1 cellular context compared by ENCODE assay signal in the genomic region with DNA sequence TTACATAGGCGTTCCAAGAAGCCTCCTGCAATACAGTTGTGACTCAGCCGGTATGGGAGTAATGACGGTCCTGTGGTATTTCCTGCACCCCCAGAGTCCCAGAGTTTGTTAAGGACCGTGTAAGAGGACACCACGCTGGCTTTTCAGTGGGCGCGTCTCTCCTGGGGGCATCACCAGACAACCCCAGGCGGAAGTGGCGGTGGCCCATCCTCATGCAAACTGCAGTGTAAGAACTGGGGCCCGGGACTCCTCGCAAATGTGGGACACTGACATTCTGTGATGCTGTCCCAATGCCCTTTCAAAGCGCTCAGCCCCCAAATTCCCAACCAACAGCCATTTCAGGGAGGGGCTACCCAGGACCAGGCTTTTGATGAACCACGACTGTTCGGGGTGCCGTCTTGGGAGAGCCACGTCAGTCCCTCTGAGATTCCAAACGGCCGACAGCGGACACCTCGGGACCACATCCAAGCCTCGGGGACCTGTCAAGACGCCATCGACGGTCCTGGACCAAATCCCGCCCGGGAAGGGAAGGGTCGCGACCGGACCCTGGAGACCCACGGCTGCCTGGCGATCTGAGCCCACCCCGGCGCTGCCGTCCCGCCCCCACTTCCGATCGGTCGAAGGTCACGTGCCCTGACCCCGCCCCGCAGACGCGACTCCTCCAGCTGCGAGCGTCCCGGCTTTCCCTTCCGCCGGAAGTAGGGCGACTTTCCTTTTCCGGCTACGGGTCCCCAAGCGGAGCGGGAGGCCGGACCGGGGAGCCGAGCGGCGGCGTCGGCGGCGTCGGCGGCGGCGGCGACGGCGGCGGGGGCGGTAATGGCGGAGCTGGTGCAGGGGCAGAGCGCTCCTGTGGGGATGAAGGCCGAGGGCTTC.
TF ChIP-seq lines count a peak whose summit lies in the region.

A gene with protein sequence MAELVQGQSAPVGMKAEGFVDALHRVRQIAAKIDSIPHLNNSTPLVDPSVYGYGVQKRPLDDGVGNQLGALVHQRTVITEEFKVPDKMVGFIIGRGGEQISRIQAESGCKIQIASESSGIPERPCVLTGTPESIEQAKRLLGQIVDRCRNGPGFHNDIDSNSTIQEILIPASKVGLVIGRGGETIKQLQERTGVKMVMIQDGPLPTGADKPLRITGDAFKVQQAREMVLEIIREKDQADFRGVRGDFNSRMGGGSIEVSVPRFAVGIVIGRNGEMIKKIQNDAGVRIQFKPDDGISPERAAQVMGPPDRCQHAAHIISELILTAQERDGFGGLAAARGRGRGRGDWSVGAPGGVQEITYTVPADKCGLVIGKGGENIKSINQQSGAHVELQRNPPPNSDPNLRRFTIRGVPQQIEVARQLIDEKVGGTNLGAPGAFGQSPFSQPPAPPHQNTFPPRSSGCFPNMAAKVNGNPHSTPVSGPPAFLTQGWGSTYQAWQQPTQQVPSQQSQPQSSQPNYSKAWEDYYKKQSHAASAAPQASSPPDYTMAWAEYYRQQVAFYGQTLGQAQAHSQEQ (plus strand): TSS at position 713 of the 873 bp plus-strand sequence. CDS start 104 bp downstream, at position 817.

TF ChIP-seq in HepG2, 621 proteins besides CTCF, POLR2A, EP300 and RAD21 (continued from another document and continues in another):
- TF ChIP-seq, protein P1, sequence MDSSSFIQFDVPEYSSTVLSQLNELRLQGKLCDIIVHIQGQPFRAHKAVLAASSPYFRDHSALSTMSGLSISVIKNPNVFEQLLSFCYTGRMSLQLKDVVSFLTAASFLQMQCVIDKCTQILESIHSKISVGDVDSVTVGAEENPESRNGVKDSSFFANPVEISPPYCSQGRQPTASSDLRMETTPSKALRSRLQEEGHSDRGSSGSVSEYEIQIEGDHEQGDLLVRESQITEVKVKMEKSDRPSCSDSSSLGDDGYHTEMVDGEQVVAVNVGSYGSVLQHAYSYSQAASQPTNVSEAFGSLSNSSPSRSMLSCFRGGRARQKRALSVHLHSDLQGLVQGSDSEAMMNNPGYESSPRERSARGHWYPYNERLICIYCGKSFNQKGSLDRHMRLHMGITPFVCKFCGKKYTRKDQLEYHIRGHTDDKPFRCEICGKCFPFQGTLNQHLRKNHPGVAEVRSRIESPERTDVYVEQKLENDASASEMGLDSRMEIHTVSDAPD (CRISPR knock-in tag; IDR thresholded peaks at IDR 0.05), result peak; percentile 20; the same call in 1 of the 2 replicates
- TF ChIP-seq, protein P2, sequence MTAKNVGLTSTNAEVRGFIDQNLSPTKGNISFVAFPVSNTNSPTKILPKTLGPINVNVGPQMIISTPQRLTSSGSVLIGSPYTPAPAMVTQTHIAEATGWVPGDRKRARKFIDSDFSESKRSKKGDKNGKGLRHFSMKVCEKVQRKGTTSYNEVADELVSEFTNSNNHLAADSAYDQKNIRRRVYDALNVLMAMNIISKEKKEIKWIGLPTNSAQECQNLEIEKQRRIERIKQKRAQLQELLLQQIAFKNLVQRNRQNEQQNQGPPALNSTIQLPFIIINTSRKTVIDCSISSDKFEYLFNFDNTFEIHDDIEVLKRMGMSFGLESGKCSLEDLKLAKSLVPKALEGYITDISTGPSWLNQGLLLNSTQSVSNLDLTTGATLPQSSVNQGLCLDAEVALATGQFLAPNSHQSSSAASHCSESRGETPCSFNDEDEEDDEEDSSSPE (CRISPR knock-in tag; IDR thresholded peaks at IDR 0.05), result 0 out of 2 replicates have a peak, but pooled peaks have one; percentile 37
- TF ChIP-seq, protein P3, sequence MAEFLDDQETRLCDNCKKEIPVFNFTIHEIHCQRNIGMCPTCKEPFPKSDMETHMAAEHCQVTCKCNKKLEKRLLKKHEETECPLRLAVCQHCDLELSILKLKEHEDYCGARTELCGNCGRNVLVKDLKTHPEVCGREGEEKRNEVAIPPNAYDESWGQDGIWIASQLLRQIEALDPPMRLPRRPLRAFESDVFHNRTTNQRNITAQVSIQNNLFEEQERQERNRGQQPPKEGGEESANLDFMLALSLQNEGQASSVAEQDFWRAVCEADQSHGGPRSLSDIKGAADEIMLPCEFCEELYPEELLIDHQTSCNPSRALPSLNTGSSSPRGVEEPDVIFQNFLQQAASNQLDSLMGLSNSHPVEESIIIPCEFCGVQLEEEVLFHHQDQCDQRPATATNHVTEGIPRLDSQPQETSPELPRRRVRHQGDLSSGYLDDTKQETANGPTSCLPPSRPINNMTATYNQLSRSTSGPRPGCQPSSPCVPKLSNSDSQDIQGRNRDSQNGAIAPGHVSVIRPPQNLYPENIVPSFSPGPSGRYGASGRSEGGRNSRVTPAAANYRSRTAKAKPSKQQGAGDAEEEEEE (CRISPR knock-in tag; IDR thresholded peaks at IDR 0.05; ENCODE audit: borderline replicate concordance), result no peak
- TF ChIP-seq CREB1 (IDR thresholded peaks at IDR 0.05) (peak; percentile 24; the same call in 1 of the 2 replicates), CREB1 (CRISPR knock-in tag; IDR thresholded peaks at IDR 0.05) (0 out of 2 replicates have a peak, but pooled peaks have one; percentile 11), EED (CRISPR knock-in tag; IDR thresholded peaks at IDR 0.05) (peak; percentile 82; the same call in 1 of the 2 replicates), TBL1XR1 (IDR thresholded peaks at IDR 0.05; ENCODE audit: borderline replicate concordance, low read length, partially characterized antibody) (peak; percentile 42), ZNF282 (IDR thresholded peaks at IDR 0.05; ENCODE audit: partially characterized antibody) (no peak), ZFP36L1 (CRISPR knock-in tag; IDR thresholded peaks at IDR 0.05) (no peak), BORCS8-MEF2B (CRISPR knock-in tag; IDR thresholded peaks at IDR 0.05) (peak; percentile 61; the same call in 1 of the 2 replicates), RFX5 (IDR thresholded peaks at IDR 0.05; ENCODE audit: low read depth, low read length) (no peak), CBX2 (IDR thresholded peaks at IDR 0.05; ENCODE audit: low read depth, low read length) (no peak), CBX2 (CRISPR knock-in tag; IDR thresholded peaks at IDR 0.05; ENCODE audit: low read depth) (no peak), KLF9 (CRISPR knock-in tag; IDR thresholded peaks at IDR 0.05; ENCODE audit: low read depth) (no peak), ZNF34 (CRISPR knock-in tag; IDR thresholded peaks at IDR 0.05; ENCODE audit: borderline replicate concordance) (no peak), MBD4 (IDR thresholded peaks at IDR 0.05; ENCODE audit: borderline replicate concordance, low read length) (no peak), ZFY (CRISPR knock-in tag; IDR thresholded peaks at IDR 0.05) (peak; percentile 89), LCORL (IDR thresholded peaks at IDR 0.05) (no peak), LCORL (CRISPR knock-in tag; IDR thresholded peaks at IDR 0.05) (peak; percentile 67; the same call in 1 of the 2 replicates)
- TF ChIP-seq, protein P4, sequence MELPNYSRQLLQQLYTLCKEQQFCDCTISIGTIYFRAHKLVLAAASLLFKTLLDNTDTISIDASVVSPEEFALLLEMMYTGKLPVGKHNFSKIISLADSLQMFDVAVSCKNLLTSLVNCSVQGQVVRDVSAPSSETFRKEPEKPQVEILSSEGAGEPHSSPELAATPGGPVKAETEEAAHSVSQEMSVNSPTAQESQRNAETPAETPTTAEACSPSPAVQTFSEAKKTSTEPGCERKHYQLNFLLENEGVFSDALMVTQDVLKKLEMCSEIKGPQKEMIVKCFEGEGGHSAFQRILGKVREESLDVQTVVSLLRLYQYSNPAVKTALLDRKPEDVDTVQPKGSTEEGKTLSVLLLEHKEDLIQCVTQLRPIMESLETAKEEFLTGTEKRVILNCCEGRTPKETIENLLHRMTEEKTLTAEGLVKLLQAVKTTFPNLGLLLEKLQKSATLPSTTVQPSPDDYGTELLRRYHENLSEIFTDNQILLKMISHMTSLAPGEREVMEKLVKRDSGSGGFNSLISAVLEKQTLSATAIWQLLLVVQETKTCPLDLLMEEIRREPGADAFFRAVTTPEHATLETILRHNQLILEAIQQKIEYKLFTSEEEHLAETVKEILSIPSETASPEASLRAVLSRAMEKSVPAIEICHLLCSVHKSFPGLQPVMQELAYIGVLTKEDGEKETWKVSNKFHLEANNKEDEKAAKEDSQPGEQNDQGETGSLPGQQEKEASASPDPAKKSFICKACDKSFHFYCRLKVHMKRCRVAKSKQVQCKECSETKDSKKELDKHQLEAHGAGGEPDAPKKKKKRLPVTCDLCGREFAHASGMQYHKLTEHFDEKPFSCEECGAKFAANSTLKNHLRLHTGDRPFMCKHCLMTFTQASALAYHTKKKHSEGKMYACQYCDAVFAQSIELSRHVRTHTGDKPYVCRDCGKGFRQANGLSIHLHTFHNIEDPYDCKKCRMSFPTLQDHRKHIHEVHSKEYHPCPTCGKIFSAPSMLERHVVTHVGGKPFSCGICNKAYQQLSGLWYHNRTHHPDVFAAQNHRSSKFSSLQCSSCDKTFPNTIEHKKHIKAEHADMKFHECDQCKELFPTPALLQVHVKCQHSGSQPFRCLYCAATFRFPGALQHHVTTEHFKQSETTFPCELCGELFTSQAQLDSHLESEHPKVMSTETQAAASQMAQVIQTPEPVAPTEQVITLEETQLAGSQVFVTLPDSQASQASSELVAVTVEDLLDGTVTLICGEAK (IDR thresholded peaks at IDR 0.05), result peak; percentile 69
- TF ChIP-seq, protein P4 (CRISPR knock-in tag; IDR thresholded peaks at IDR 0.05), result 0 out of 2 replicates have a peak, but pooled peaks have one; percentile 16
- TF ChIP-seq, protein P5, sequence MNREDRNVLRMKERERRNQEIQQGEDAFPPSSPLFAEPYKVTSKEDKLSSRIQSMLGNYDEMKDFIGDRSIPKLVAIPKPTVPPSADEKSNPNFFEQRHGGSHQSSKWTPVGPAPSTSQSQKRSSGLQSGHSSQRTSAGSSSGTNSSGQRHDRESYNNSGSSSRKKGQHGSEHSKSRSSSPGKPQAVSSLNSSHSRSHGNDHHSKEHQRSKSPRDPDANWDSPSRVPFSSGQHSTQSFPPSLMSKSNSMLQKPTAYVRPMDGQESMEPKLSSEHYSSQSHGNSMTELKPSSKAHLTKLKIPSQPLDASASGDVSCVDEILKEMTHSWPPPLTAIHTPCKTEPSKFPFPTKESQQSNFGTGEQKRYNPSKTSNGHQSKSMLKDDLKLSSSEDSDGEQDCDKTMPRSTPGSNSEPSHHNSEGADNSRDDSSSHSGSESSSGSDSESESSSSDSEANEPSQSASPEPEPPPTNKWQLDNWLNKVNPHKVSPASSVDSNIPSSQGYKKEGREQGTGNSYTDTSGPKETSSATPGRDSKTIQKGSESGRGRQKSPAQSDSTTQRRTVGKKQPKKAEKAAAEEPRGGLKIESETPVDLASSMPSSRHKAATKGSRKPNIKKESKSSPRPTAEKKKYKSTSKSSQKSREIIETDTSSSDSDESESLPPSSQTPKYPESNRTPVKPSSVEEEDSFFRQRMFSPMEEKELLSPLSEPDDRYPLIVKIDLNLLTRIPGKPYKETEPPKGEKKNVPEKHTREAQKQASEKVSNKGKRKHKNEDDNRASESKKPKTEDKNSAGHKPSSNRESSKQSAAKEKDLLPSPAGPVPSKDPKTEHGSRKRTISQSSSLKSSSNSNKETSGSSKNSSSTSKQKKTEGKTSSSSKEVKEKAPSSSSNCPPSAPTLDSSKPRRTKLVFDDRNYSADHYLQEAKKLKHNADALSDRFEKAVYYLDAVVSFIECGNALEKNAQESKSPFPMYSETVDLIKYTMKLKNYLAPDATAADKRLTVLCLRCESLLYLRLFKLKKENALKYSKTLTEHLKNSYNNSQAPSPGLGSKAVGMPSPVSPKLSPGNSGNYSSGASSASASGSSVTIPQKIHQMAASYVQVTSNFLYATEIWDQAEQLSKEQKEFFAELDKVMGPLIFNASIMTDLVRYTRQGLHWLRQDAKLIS (CRISPR knock-in tag; IDR thresholded peaks at IDR 0.05), result no peak
- TF ChIP-seq, protein P6, sequence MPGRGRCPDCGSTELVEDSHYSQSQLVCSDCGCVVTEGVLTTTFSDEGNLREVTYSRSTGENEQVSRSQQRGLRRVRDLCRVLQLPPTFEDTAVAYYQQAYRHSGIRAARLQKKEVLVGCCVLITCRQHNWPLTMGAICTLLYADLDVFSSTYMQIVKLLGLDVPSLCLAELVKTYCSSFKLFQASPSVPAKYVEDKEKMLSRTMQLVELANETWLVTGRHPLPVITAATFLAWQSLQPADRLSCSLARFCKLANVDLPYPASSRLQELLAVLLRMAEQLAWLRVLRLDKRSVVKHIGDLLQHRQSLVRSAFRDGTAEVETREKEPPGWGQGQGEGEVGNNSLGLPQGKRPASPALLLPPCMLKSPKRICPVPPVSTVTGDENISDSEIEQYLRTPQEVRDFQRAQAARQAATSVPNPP (CRISPR knock-in tag; IDR thresholded peaks at IDR 0.05), result 0 out of 2 replicates have a peak, but pooled peaks have one; percentile 49
- TF ChIP-seq, protein P7, sequence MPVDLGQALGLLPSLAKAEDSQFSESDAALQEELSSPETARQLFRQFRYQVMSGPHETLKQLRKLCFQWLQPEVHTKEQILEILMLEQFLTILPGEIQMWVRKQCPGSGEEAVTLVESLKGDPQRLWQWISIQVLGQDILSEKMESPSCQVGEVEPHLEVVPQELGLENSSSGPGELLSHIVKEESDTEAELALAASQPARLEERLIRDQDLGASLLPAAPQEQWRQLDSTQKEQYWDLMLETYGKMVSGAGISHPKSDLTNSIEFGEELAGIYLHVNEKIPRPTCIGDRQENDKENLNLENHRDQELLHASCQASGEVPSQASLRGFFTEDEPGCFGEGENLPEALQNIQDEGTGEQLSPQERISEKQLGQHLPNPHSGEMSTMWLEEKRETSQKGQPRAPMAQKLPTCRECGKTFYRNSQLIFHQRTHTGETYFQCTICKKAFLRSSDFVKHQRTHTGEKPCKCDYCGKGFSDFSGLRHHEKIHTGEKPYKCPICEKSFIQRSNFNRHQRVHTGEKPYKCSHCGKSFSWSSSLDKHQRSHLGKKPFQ (CRISPR knock-in tag; IDR thresholded peaks at IDR 0.05; ENCODE audit: insufficient replicate concordance), result peak; percentile 63
